1 cellular context compared by ENCODE assay signal in the genomic region with DNA sequence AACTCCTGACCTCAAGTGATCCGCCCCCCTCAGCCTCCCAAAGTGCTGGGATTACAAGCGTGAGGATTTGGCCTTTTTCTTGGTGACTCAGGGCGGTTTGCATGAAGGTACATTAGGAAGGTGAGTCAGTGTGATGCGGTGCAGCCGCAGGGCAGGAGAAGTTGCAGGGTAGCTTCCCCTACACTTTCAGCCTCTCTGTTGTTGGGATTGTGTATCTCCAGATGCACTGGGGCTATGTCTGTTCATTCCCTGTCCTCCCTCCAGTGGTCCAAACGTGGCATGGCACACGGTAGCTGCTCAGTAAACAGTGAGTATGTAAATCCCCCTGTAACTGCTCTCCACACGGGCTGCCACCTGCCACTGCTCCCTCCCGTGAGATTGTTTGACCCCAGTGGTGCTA.
TF ChIP-seq lines count a peak whose summit lies in the region.

No MANE protein-coding gene starts in this region.

TF ChIP-seq in HepG2, 621 proteins besides CTCF, POLR2A, EP300 and RAD21 (continued from another document):
- TF ChIP-seq PRDM15 (CRISPR knock-in tag; IDR thresholded peaks at IDR 0.05) (no peak), PREB (CRISPR knock-in tag; IDR thresholded peaks at IDR 0.05) (no peak), ZNF281 (CRISPR knock-in tag; IDR thresholded peaks at IDR 0.05; ENCODE audit: borderline replicate concordance) (no peak), SP5 (CRISPR knock-in tag; IDR thresholded peaks at IDR 0.05; ENCODE audit: borderline replicate concordance, low read depth) (no peak), STAG1 (CRISPR knock-in tag; IDR thresholded peaks at IDR 0.05) (peak; percentile 44), IRF2 (CRISPR knock-in tag; IDR thresholded peaks at IDR 0.05) (no peak), MTA3 (CRISPR knock-in tag; IDR thresholded peaks at IDR 0.05) (no peak), JUND (CRISPR knock-in tag; IDR thresholded peaks at IDR 0.05) (no peak), RELA (CRISPR knock-in tag; IDR thresholded peaks at IDR 0.05) (no peak), ZFP37 (CRISPR knock-in tag; IDR thresholded peaks at IDR 0.05; ENCODE audit: borderline replicate concordance) (no peak), ZNF724P (CRISPR knock-in tag; IDR thresholded peaks at IDR 0.05; ENCODE audit: borderline replicate concordance) (no peak)
- TF ChIP-seq, protein P1, sequence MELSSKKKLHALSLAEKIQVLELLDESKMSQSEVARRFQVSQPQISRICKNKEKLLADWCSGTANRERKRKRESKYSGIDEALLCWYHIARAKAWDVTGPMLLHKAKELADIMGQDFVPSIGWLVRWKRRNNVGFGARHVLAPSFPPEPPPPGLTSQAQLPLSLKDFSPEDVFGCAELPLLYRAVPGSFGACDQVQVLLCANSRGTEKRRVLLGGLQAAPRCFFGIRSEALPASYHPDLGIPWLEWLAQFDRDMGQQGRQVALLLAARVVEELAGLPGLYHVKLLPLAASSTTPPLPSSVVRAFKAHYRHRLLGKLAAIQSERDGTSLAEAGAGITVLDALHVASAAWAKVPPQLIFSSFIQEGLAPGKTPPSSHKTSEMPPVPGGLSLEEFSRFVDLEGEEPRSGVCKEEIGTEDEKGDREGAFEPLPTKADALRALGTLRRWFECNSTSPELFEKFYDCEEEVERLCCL (CRISPR knock-in tag; IDR thresholded peaks at IDR 0.05; ENCODE audit: borderline replicate concordance), result no peak
- TF ChIP-seq, protein P2, sequence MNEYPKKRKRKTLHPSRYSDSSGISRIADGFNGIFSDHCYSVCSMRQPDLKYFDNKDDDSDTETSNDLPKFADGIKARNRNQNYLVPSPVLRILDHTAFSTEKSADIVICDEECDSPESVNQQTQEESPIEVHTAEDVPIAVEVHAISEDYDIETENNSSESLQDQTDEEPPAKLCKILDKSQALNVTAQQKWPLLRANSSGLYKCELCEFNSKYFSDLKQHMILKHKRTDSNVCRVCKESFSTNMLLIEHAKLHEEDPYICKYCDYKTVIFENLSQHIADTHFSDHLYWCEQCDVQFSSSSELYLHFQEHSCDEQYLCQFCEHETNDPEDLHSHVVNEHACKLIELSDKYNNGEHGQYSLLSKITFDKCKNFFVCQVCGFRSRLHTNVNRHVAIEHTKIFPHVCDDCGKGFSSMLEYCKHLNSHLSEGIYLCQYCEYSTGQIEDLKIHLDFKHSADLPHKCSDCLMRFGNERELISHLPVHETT (CRISPR knock-in tag; conservative IDR thresholded peaks at IDR 0.05), result no peak
- TF ChIP-seq, protein P3, sequence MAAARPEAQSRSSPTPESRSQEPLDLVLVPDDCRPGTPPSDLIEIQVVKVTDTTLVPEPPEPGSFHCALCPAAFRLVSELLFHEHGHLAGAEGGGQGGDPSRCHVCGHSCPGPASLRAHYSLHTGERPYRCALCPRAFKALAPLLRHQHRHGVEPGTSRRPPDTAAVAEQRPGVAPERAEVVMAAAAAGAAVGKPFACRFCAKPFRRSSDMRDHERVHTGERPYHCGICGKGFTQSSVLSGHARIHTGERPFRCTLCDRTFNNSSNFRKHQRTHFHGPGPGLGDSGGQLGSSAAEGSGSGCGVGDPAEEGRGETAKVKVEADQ (CRISPR knock-in tag; IDR thresholded peaks at IDR 0.05; ENCODE audit: borderline replicate concordance), result no peak
- TF ChIP-seq, protein P4, sequence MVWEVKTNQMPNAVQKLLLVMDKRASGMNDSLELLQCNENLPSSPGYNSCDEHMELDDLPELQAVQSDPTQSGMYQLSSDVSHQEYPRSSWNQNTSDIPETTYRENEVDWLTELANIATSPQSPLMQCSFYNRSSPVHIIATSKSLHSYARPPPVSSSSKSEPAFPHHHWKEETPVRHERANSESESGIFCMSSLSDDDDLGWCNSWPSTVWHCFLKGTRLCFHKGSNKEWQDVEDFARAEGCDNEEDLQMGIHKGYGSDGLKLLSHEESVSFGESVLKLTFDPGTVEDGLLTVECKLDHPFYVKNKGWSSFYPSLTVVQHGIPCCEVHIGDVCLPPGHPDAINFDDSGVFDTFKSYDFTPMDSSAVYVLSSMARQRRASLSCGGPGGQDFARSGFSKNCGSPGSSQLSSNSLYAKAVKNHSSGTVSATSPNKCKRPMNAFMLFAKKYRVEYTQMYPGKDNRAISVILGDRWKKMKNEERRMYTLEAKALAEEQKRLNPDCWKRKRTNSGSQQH (CRISPR knock-in tag; IDR thresholded peaks at IDR 0.05; ENCODE audit: low read depth), result no peak
